Comparison of ENCODE assay signal across 1 cellular context in genomic region chr2:119352357-119352756, GRCh38.
A peak's percentile ranks its signal among the peaks of the same experiment; 100 is the strongest.
TF ChIP-seq lines count a peak whose summit lies in the region.

No MANE protein-coding gene starts in this region.

TF ChIP-seq in HepG2, 621 proteins besides CTCF, POLR2A, EP300 and RAD21 (continued from another document):
- TF ChIP-seq ZNF407 (CRISPR knock-in tag; IDR thresholded peaks at IDR 0.05; ENCODE audit: not compliant biosample characterization) (no peak), FOXA3 (CRISPR knock-in tag; IDR thresholded peaks at IDR 0.05) (peak; percentile 87), NFYC (CRISPR knock-in tag; IDR thresholded peaks at IDR 0.05) (peak; percentile 49), ZNF276 (CRISPR knock-in tag; IDR thresholded peaks at IDR 0.05; ENCODE audit: low read depth) (no peak), PATZ1 (CRISPR knock-in tag; IDR thresholded peaks at IDR 0.05) (no peak), FOXA1 (IDR thresholded peaks at IDR 0.05) (no peak), FOXA1 (CRISPR knock-in tag; IDR thresholded peaks at IDR 0.05) (peak; percentile 66)
